ENCODE assay signal across 5 cellular contexts in genomic region chr12:9600436-9600835, GRCh38. TPM values are rescaled to one million over a fixed set of nuclear protein-coding genes. Genes with fewer than 3 reads are reported as not detected.
"Had no signal": no experiment of that assay in that cellular context is flagged by ENCODE, and none has a peak within 500 bp of the region (broad histone marks: within the 10 kb centered on the region; RNA-seq: fewer than 3 reads in every experiment).

No MANE protein-coding gene starts in this region.

RNA-seq across cellular contexts. Expression of gene KLRB1, which starts 7.3 kb away (rescaled TPM):
- total RNA-seq: bronchial epithelial cell, MCF 10A, OCI-LY7, PC-9, SK-MEL-5 had no signal
